In the genomic region with DNA sequence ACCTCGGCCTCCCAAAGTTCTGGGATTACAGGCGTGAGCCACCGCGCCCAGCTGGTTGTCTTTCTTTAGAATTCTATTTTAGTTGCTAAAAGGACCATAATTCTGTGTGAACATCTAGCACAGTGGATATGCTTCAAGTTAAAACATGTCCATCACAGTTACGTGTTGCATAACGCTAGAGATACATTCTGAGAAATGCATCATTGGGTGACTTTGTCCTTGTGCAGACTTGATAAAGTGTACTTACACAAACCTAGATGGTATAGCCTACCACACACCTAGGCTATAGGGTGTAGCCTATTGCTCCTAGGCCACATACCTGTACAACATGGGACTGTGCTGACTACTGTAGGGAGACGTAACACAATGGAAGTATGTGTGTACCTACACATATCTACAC, we compare ENCODE assay signal across 32 cellular contexts.
"Had no signal": no experiment of that assay in that cellular context is flagged by ENCODE, and none has a peak within 500 bp of the region (broad histone marks: within the 10 kb centered on the region; RNA-seq: fewer than 3 reads in every experiment).

No MANE protein-coding gene starts in this region.

- H3K9me3 ChIP-seq: colonic mucosa, heart right ventricle, lower lobe of right lung, mucosa of descending colon, right lobe of liver, suprapubic skin, transverse colon, upper lobe of right lung, uterus had no signal

- H3K9me3 Mint-ChIP-seq: dendritic cell treated with granulocyte-macrophage colony-stimulating factor and Interleukin-4, amounts not matched to agents 40 ng/mL and 50 ng/mL, for 4 days; endodermal cell; memory B cell; mesothelial cell of epicardium; naive B cell; natural killer cell treated with Interleukin-12 subunit alpha and Interleukin-12 subunit beta and Interleukin-15 and Interleukin-18, amount 100 ng/mL, for 72 hours; neural progenitor cell; stimulated activated naive CD8-positive, alpha-beta T cell treated with anti-CD3 and anti-CD28 coated beads, Interleukin-15, amount 100 ng/mL, for 72 hours had no signal

- H3K4me1 Mint-ChIP-seq: memory B cell had no signal

- ATAC-seq: left colon; lower lobe of right lung; mucosa of descending colon; natural killer cell treated with Interleukin-12 subunit alpha and Interleukin-12 subunit beta and Interleukin-15 and Interleukin-18, amount 100 ng/mL, for 72 hours; right lobe of liver; stimulated activated naive CD8-positive, alpha-beta T cell treated with anti-CD3 and anti-CD28 coated beads, Interleukin-15, amount 100 ng/mL, for 72 hours; upper lobe of right lung had no signal

- H3K27ac ChIP-seq: colonic mucosa, lower lobe of right lung, neural progenitor cell, parathyroid adenoma, right lobe of liver, suprapubic skin, transverse colon, upper lobe of right lung, uterus had no signal

- DNase-seq: colonic mucosa; effector CD8-positive, alpha-beta T cell; endodermal cell; foreskin melanocyte; glutamatergic neuron; heart right ventricle; hippocampal formation; kidney glomerular epithelial cell; left colon; left ventricle myocardium superior; lower lobe of right lung; mucosa of descending colon; naive B cell; right lobe of liver; small intestine; stimulated activated CD4-positive, alpha-beta T cell treated with anti-CD3 and anti-CD28 coated beads, Interleukin-12 subunit alpha, Interleukin-12 subunit beta, amount 100 ng/mL, for 4 hours; stimulated activated CD4-positive, alpha-beta T cell treated with anti-CD3 and anti-CD28 coated beads, Interleukin-1b, Interleukin-23, amount 100 ng/mL, for 48 hours; stimulated activated CD4-positive, alpha-beta T cell treated with anti-CD3 and anti-CD28 coated beads, Interleukin-4, amount 100 ng/mL, for 1 hour; stimulated activated CD8-positive, alpha-beta memory T cell treated with anti-CD3 and anti-CD28 coated beads, Interleukin-4, amount 100 ng/mL, for 48 hours; stimulated activated naive CD4-positive, alpha-beta T cell; stimulated activated naive CD8-positive, alpha-beta T cell treated with anti-CD3 and anti-CD28 coated beads, Interleukin-15, amount 100 ng/mL, for 72 hours; transverse colon; upper lobe of right lung; uterus had no signal

- H3K4me1 ChIP-seq: colonic mucosa, parathyroid adenoma, right lobe of liver, transverse colon, upper lobe of right lung had no signal

- H3K4me3 Mint-ChIP-seq: dendritic cell treated with granulocyte-macrophage colony-stimulating factor and Interleukin-4, amounts not matched to agents 40 ng/mL and 50 ng/mL, for 4 days; endodermal cell; memory B cell; mesothelial cell of epicardium; naive B cell; natural killer cell treated with Interleukin-12 subunit alpha and Interleukin-12 subunit beta and Interleukin-15 and Interleukin-18, amount 100 ng/mL, for 72 hours; neural progenitor cell; stimulated activated naive CD8-positive, alpha-beta T cell treated with anti-CD3 and anti-CD28 coated beads, Interleukin-15, amount 100 ng/mL, for 72 hours had no signal

- H3K27me3 ChIP-seq: colonic mucosa, heart right ventricle, neural progenitor cell, right lobe of liver, suprapubic skin, transverse colon, upper lobe of right lung, uterus had no signal

- H3K36me3 ChIP-seq: colonic mucosa, heart right ventricle, lower lobe of right lung, neural progenitor cell, right lobe of liver, suprapubic skin, transverse colon, upper lobe of right lung, uterus had no signal

- H3K27me3 Mint-ChIP-seq: memory B cell; natural killer cell treated with Interleukin-12 subunit alpha and Interleukin-12 subunit beta and Interleukin-15 and Interleukin-18, amount 100 ng/mL, for 72 hours; stimulated activated naive CD8-positive, alpha-beta T cell treated with anti-CD3 and anti-CD28 coated beads, Interleukin-15, amount 100 ng/mL, for 72 hours had no signal

- H3K4me3 ChIP-seq: colonic mucosa, heart right ventricle, lower lobe of right lung, mucosa of descending colon, neural progenitor cell, right lobe of liver, suprapubic skin, transverse colon, upper lobe of right lung, uterus had no signal

- H3K36me3 Mint-ChIP-seq: memory B cell; mesothelial cell of epicardium; naive B cell; natural killer cell treated with Interleukin-12 subunit alpha and Interleukin-12 subunit beta and Interleukin-15 and Interleukin-18, amount 100 ng/mL, for 72 hours; neural progenitor cell had no signal

- H3K27ac Mint-ChIP-seq: dendritic cell treated with granulocyte-macrophage colony-stimulating factor and Interleukin-4, amounts not matched to agents 40 ng/mL and 50 ng/mL, for 4 days; endodermal cell; memory B cell; mesothelial cell of epicardium; naive B cell; natural killer cell treated with Interleukin-12 subunit alpha and Interleukin-12 subunit beta and Interleukin-15 and Interleukin-18, amount 100 ng/mL, for 72 hours; neural progenitor cell; progenitor cell of endocrine pancreas; stimulated activated naive CD8-positive, alpha-beta T cell treated with anti-CD3 and anti-CD28 coated beads, Interleukin-15, amount 100 ng/mL, for 72 hours had no signal
